ENCODE assay signal across 19 cellular contexts in the genomic region with DNA sequence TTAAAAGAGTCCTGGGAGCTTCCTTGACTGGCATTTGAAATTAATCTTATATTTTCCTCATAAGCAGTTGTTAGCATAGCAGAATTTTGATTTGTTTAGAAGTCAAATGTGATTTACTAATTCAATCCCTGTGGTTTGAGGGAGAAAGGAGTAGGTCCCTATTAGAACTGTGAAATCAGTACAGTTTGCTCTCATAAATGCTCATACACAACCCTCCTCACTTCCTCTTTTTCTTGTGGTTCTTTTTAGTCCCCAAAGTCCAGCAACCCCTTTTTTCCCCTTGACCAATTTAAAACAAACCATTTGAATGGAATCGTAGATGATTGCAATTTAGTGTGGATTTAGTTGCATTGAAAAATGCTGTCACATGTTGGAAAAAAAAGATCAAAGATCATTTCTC. TPM values are rescaled to one million over a fixed set of nuclear protein-coding genes. Genes with fewer than 3 reads are reported as not detected.
DNase-seq lines count a peak whose midpoint lies in the region; ATAC-seq, FAIRE-seq and TF ChIP-seq lines count a peak whose summit lies in the region.
"Had no signal": no experiment of that assay in that cellular context is flagged by ENCODE, and none has a peak within 500 bp of the region (broad histone marks: within the 10 kb centered on the region; RNA-seq: fewer than 3 reads in every experiment).

No MANE protein-coding gene starts in this region.

- no peaks in the 10 kb centered on the region for H3K36me3 ChIP-seq in vagina
- H3K36me3 ChIP-seq: Peyer's patch had no signal

- no peak for DNase-seq in GM12891 (ENCODE audit: insufficient read length, low spot score)
- no peak for DNase-seq in dorsolateral prefrontal cortex
- no peak for DNase-seq in vagina (ENCODE audit: extremely low spot score in 2 of 2)
- DNase-seq in activated CD4-positive, alpha-beta T cell treated with anti-CD3 and anti-CD28 coated beads, Interleukin-2, amount 50 U/mL, for 48 hours = no peak
- no peak for DNase-seq in NCI-H1105 (lab: John Stamatoyannopoulos, UW)
- DNase-seq: activated CD4-positive, alpha-beta T cell treated with anti-CD3 and anti-CD28 coated beads for 1 hour; activated T-cell treated with anti-CD3 and anti-CD28 coated beads, Interleukin-2, amount 50 U/mL, for 4 hours; Caco-2; GF-D8; heart left ventricle; HFFc6; NCI-H1436; NCI-H446 treated with DMSO at 0.1 percent for 48 hours; Peyer's patch; T-cell had no signal

- FAIRE-seq in GM12891 (lab: Jason Lieb, UNC) = no peak

- TF ChIP-seq POLR2A in GM12891 (IDR thresholded peaks at IDR 0.05; ENCODE audit: low read depth, low read length) (no peak), vagina (IDR thresholded peaks at IDR 0.05) (no peak)

- no peaks in the 10 kb centered on the region for H3K4me1 ChIP-seq in vagina
- H3K4me1 ChIP-seq: Caco-2, Peyer's patch had no signal

- H3K9me3 ChIP-seq in vagina = peaks cover 5% of the 10 kb centered on the region
- H3K9me3 ChIP-seq: Caco-2, Peyer's patch had no signal

- H3K4me3 ChIP-seq in dorsolateral prefrontal cortex (no peak overlapping the region), vagina (no peak overlapping the region)
- H3K4me3 ChIP-seq: heart left ventricle, Peyer's patch had no signal

- ATAC-seq in GM19351 (IDR thresholded peaks at IDR 0.05; ENCODE audit: unreplicated experiment) (peak; percentile 87), HG02759 (IDR thresholded peaks at IDR 0.05; ENCODE audit: unreplicated experiment) (peak; percentile 70), HG03469 (IDR thresholded peaks at IDR 0.05; ENCODE audit: unreplicated experiment) (peak; percentile 42)
- ATAC-seq: activated T-cell treated with anti-CD3 and anti-CD28 coated beads, Interleukin-2, amount 50 U/mL, for 4 hours; heart left ventricle; T-cell had no signal

- TF ChIP-seq CTCF in dorsolateral prefrontal cortex (IDR thresholded peaks at IDR 0.05 in 54 of 56, conservative IDR thresholded peaks at IDR 0.05 in 2 of 56; ENCODE audit: low read depth in 1 of 56, partially characterized antibody in 56 of 56) = no peak
- no peak for TF ChIP-seq CTCF in vagina (IDR thresholded peaks at IDR 0.05)

- no peak overlapping the region for H3K27ac ChIP-seq in dorsolateral prefrontal cortex
- no peak overlapping the region for H3K27ac ChIP-seq in vagina
- H3K27ac ChIP-seq: epithelial cell of prostate, heart left ventricle, Peyer's patch had no signal

- no peaks in the 10 kb centered on the region for H3K27me3 ChIP-seq in dorsolateral prefrontal cortex
- no peaks in the 10 kb centered on the region for H3K27me3 ChIP-seq in vagina
- H3K27me3 ChIP-seq: heart left ventricle, Peyer's patch had no signal

- intact Hi-C loops in dorsolateral prefrontal cortex (cut with DNase I) = no loop called here
- intact Hi-C loops in vagina (cut with DNase I) = no loop called here

TF ChIP-seq in GM12891, 5 proteins besides CTCF, POLR2A, EP300 and RAD21:
- no peak for TF ChIP-seq POU2F2 (IDR thresholded peaks at IDR 0.05; ENCODE audit: low read depth, low read length)
- peak; percentile 99 for TF ChIP-seq SPI1 (IDR thresholded peaks at IDR 0.05; ENCODE audit: low read depth, low read length)

RNA-seq across cellular contexts. Expression of a gene that starts 9.2 kb away (rescaled TPM):
- polyA plus RNA-seq in GM12891 (2012; ENCODE audit: low read depth, missing spikeins) = 57.7 TPM
- total RNA-seq in dorsolateral prefrontal cortex = 10 to 100 TPM in 99 of 120 experiments, 1 to 10 TPM in 21; 5.3 to 71.7 (median 13.2) TPM
- 17.7 TPM for total RNA-seq in vagina
- total RNA-seq: Caco-2 had no signal

RNA-seq across cellular contexts. Expression of a gene that starts 20.2 kb away (rescaled TPM):
- polyA plus RNA-seq in GM12891 (2012; ENCODE audit: low read depth, missing spikeins) = 114 TPM
- 100 to 1,000 TPM in 3 of 120 experiments, 10 to 100 TPM in 57, 1 to 10 TPM in 59, under 1 TPM in 1; 0.70 to 185 (median 10.2) TPM for total RNA-seq in dorsolateral prefrontal cortex
- 1.7 TPM for total RNA-seq in vagina
- total RNA-seq: Caco-2 had no signal
